Comparison of ENCODE assay signal across 10 cellular contexts in the genomic region with DNA sequence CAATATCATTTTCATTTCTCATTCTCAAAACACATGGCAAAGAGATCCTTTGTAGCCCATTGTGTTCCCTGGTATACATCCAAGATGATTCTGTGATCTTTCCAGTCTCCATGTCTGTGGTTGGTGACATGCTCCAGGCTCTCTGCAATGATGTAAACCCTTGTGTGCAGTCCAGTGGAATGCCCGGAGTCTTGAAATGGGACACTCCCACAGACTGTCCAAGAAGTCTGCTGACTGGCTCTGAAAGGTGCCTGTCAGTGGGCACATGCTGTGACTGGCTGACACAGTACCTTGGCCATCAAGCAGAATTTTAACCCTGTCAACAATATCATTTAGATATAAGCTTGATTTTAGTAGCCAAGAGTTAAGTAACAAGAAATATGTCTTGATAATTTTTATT.
A peak's percentile ranks its signal among the peaks of the same experiment; 100 is the strongest.
DNase-seq lines count a peak whose midpoint lies in the region; ATAC-seq, FAIRE-seq and TF ChIP-seq lines count a peak whose summit lies in the region.
"Had no signal": no experiment of that assay in that cellular context is flagged by ENCODE, and none has a peak within 500 bp of the region (broad histone marks: within the 10 kb centered on the region; RNA-seq: fewer than 3 reads in every experiment).

No MANE protein-coding gene starts in this region.

- H3K27ac ChIP-seq in AG04450 (ENCODE audit: low read depth, low read length) = peak overlapping the region; percentile 41

- H3K9me3 ChIP-seq in AG04450 (ENCODE audit: control insufficient read depth, insufficient read depth, low read length) = no peaks in the 10 kb centered on the region
- H3K9me3 ChIP-seq: HAP-1 had no signal

- ATAC-seq in esophagus mucosa (peak; percentile 67), HG03439 (IDR thresholded peaks at IDR 0.05; ENCODE audit: unreplicated experiment) (no peak), HG03196 (IDR thresholded peaks at IDR 0.05; ENCODE audit: unreplicated experiment) (no peak)

- POLR2A ChIA-PET in AG04450 (lab: Yijun Ruan, JAX) = no interaction called here

- TF ChIP-seq CTCF in AG04450 (IDR thresholded peaks at IDR 0.05; ENCODE audit: low read depth, low read length) = no peak

- FAIRE-seq in RCC 7860 (lab: Jason Lieb, UNC) = no peak

- H3K27me3 ChIP-seq in AG04450 (ENCODE audit: control insufficient read depth, insufficient read depth, low read length) = no peaks in the 10 kb centered on the region

- CTCF ChIA-PET in AG04450 (lab: Charles Lee) = interaction anchor here (0.5 kb wide), 1 partner anchor 255 kb away, joined by 4 read pairs; no protein-coding TSS in a partner anchor

- peak; percentile 60 for DNase-seq in AG04450 (ENCODE audit: low read depth, low spot score)
- DNase-seq in RCC 7860 (ENCODE audit: low spot score) = peak; percentile 28
- peak; percentile 77 for DNase-seq in middle frontal gyrus (ENCODE audit: extremely low spot score, low spot score)
- no peak for DNase-seq in NK-92 (lab: John Stamatoyannopoulos, UW; ENCODE audit: unreplicated experiment)
- no peak for DNase-seq in cortex of kidney (lab: John Stamatoyannopoulos, UW)
- DNase-seq: CD4-positive, alpha-beta memory T cell had no signal

- H3K4me3 ChIP-seq in AG04450 (ENCODE audit: low read depth, low read length) = no peak overlapping the region
- H3K4me3 ChIP-seq: HAP-1 had no signal

Comparison
In these comparisons a context has a peak if more than half of its experiments do, and no peak if none do; other contexts are left out.
1. DNase-seq: peak in AG04450 (single experiment), RCC 7860 (single experiment) and middle frontal gyrus (single experiment); none in NK-92 (single experiment) and cortex of kidney (single experiment).